In the genomic region with DNA sequence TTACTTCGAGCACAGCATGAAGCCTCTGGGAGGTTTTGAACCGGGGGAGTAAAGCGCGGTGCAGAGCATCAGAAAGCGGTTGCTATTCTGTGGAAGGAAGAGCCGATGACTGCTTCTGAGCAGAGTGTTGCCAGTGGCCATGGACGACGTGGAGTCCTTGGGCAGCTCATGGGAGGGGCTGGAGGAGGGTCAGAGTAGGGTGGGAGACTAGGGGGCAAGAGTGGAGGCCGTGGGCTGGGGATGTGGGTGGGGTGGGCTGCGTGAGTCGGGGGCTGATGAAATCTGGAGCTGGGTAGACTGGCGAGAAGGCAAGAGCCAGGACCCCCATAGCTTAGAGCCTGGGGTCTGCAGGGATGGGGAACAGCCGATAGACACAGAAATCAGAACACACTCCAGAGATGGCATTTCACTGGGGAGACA, we compare ENCODE assay signal across 21 cellular contexts. TPM values are rescaled to one million over a fixed set of nuclear protein-coding genes. Genes with fewer than 3 reads are reported as not detected.
DNase-seq lines count a peak whose midpoint lies in the region; ATAC-seq and TF ChIP-seq lines count a peak whose summit lies in the region.
"Had no signal": no experiment of that assay in that cellular context is flagged by ENCODE, and none has a peak within 500 bp of the region (broad histone marks: within the 10 kb centered on the region; RNA-seq: fewer than 3 reads in every experiment).

No MANE protein-coding gene starts in this region.

- no peak for DNase-seq in activated naive CD4-positive, alpha-beta T cell treated with anti-CD3 and anti-CD28 coated beads, Interleukin-2, amount 50 U/mL, for 72 hours (ENCODE audit: low spot score in 2 of 2)
- DNase-seq in activated naive CD4-positive, alpha-beta T cell treated with anti-CD3 and anti-CD28 coated beads, Interleukin-2, amount 10 ng/mL, durations not matched to agents 7 days and 5 days = no peak
- DNase-seq in CD8-positive, alpha-beta memory T cell = no peak
- DNase-seq in central memory CD8-positive, alpha-beta T cell (ENCODE audit: low spot score in 2 of 2) = no peak
- peak; percentile 71 for DNase-seq in osteocyte (ENCODE audit: extremely low spot score, unreplicated experiment)
- no peak for DNase-seq in cerebellum (ENCODE audit: low spot score)
- no peak for DNase-seq in MV-4-11 (lab: John Stamatoyannopoulos, UW)
- DNase-seq in LoVo (ENCODE audit: low spot score) = no peak
- DNase-seq: NCI-H1092 treated with DMSO at 0.1 percent for 48 hours, NCI-H187 had no signal

- H3K4me3 Mint-ChIP-seq in activated naive CD4-positive, alpha-beta T cell treated with anti-CD3 and anti-CD28 coated beads, Interleukin-2, amount 10 ng/mL, durations not matched to agents 7 days and 5 days = no peak overlapping the region
- H3K4me3 Mint-ChIP-seq in CD8-positive, alpha-beta memory T cell = no peak overlapping the region
- no peak overlapping the region for H3K4me3 Mint-ChIP-seq in central memory CD8-positive, alpha-beta T cell
- H3K4me3 Mint-ChIP-seq in osteocyte (ENCODE audit: unreplicated experiment) = no peak overlapping the region

- H3K9me3 ChIP-seq in CD8-positive, alpha-beta memory T cell (ENCODE audit: low read length) = no peaks in the 10 kb centered on the region
- H3K9me3 ChIP-seq: A549, adrenal gland, gastrocnemius medialis, mucosa of descending colon, SK-N-SH, stomach, tibial artery had no signal

- ATAC-seq in activated naive CD4-positive, alpha-beta T cell treated with anti-CD3 and anti-CD28 coated beads, Interleukin-2, amount 50 U/mL, for 72 hours = no peak
- ATAC-seq in central memory CD8-positive, alpha-beta T cell (replicated peaks; ENCODE audit: extremely low read depth, poor library complexity, severe bottlenecking) = no peak

- H3K4me1 Mint-ChIP-seq in activated naive CD4-positive, alpha-beta T cell treated with anti-CD3 and anti-CD28 coated beads, Interleukin-2, amount 10 ng/mL, durations not matched to agents 7 days and 5 days = peaks cover 35% of the 10 kb centered on the region
- H3K4me1 Mint-ChIP-seq in CD8-positive, alpha-beta memory T cell = peaks cover 35 to 70% (median 57%) of the 10 kb centered on the region in 3 donors
- peaks cover 76% of the 10 kb centered on the region for H3K4me1 Mint-ChIP-seq in central memory CD8-positive, alpha-beta T cell
- peaks cover 34% of the 10 kb centered on the region for H3K4me1 Mint-ChIP-seq in osteocyte (ENCODE audit: unreplicated experiment)

- no peak overlapping the region for H3K4me3 ChIP-seq in CD8-positive, alpha-beta memory T cell (ENCODE audit: low read length)
- H3K4me3 ChIP-seq: A549, adrenal gland, dorsolateral prefrontal cortex, gastrocnemius medialis, mucosa of descending colon, neural progenitor cell, smooth muscle cell, tibial artery had no signal

- H3K36me3 Mint-ChIP-seq in activated naive CD4-positive, alpha-beta T cell treated with anti-CD3 and anti-CD28 coated beads, Interleukin-2, amount 50 U/mL, for 72 hours = peaks cover 16 to 61% of the 10 kb centered on the region in 2 donors
- H3K36me3 Mint-ChIP-seq in activated naive CD4-positive, alpha-beta T cell treated with anti-CD3 and anti-CD28 coated beads, Interleukin-2, amount 10 ng/mL, durations not matched to agents 7 days and 5 days = peaks cover 68% of the 10 kb centered on the region
- H3K36me3 Mint-ChIP-seq in CD8-positive, alpha-beta memory T cell = peaks cover 0 to 82% (median 32%) of the 10 kb centered on the region in 3 donors
- H3K36me3 Mint-ChIP-seq in central memory CD8-positive, alpha-beta T cell (ENCODE audit: insufficient read depth) = peaks cover 27% of the 10 kb centered on the region
- peaks cover 24% of the 10 kb centered on the region for H3K36me3 Mint-ChIP-seq in osteocyte (ENCODE audit: unreplicated experiment)

- H3K27ac ChIP-seq in CD8-positive, alpha-beta memory T cell (ENCODE audit: low read depth, low read length) = no peak overlapping the region
- H3K27ac ChIP-seq: adrenal gland, dorsolateral prefrontal cortex, gastrocnemius medialis, neural progenitor cell, stomach, tibial artery, VCaP had no signal

- CTCF ChIA-PET in activated naive CD4-positive, alpha-beta T cell treated with anti-CD3 and anti-CD28 coated beads, Interleukin-2, amount 10 ng/mL, durations not matched to agents 7 days and 5 days (lab: Charles Lee) = interaction anchor here (0.5 to 11.1 kb wide), 20 partner anchors 9 to 1206 kb away, joined by 3 to 159 read pairs (median 5); a partner anchor contains a TSS
- CTCF ChIA-PET in CD8-positive, alpha-beta memory T cell (lab: Charles Lee) = interaction anchor here (0.7 to 5.3 kb wide), 30 partner anchors 9 to 243 kb away, joined by 3 to 133 read pairs (median 4); a partner anchor contains a TSS

- H3K27me3 Mint-ChIP-seq in activated naive CD4-positive, alpha-beta T cell treated with anti-CD3 and anti-CD28 coated beads, Interleukin-2, amount 10 ng/mL, durations not matched to agents 7 days and 5 days = no peaks in the 10 kb centered on the region
- H3K27me3 Mint-ChIP-seq in CD8-positive, alpha-beta memory T cell = peaks cover 0 to 2% of the 10 kb centered on the region in 2 donors
- H3K27me3 Mint-ChIP-seq in central memory CD8-positive, alpha-beta T cell = no peaks in the 10 kb centered on the region
- H3K27me3 Mint-ChIP-seq in osteocyte (ENCODE audit: unreplicated experiment) = no peaks in the 10 kb centered on the region

- H3K27me3 ChIP-seq in CD8-positive, alpha-beta memory T cell (ENCODE audit: insufficient read depth, low read length, poor library complexity, severe bottlenecking) = no peaks in the 10 kb centered on the region
- H3K27me3 ChIP-seq: adrenal gland, dorsolateral prefrontal cortex, gastrocnemius medialis, neural progenitor cell, stomach, tibial artery had no signal

- H3K36me3 ChIP-seq in CD8-positive, alpha-beta memory T cell (ENCODE audit: insufficient read depth, low read length) = peaks cover 26% of the 10 kb centered on the region
- H3K36me3 ChIP-seq: neural progenitor cell had no signal

- TF ChIP-seq CTCF in osteocyte (IDR thresholded peaks at IDR 0.05) = no peak

- H3K9me3 Mint-ChIP-seq in activated naive CD4-positive, alpha-beta T cell treated with anti-CD3 and anti-CD28 coated beads, Interleukin-2, amount 50 U/mL, for 72 hours = no peaks in the 10 kb centered on the region
- no peaks in the 10 kb centered on the region for H3K9me3 Mint-ChIP-seq in activated naive CD4-positive, alpha-beta T cell treated with anti-CD3 and anti-CD28 coated beads, Interleukin-2, amount 10 ng/mL, durations not matched to agents 7 days and 5 days
- H3K9me3 Mint-ChIP-seq in CD8-positive, alpha-beta memory T cell = no peaks in the 10 kb centered on the region
- no peaks in the 10 kb centered on the region for H3K9me3 Mint-ChIP-seq in central memory CD8-positive, alpha-beta T cell
- no peaks in the 10 kb centered on the region for H3K9me3 Mint-ChIP-seq in osteocyte (ENCODE audit: unreplicated experiment)
- H3K9me3 Mint-ChIP-seq: neural progenitor cell had no signal

- H3K27ac Mint-ChIP-seq in activated naive CD4-positive, alpha-beta T cell treated with anti-CD3 and anti-CD28 coated beads, Interleukin-2, amount 50 U/mL, for 72 hours = peak overlapping the region; percentile 4 to 57
- H3K27ac Mint-ChIP-seq in activated naive CD4-positive, alpha-beta T cell treated with anti-CD3 and anti-CD28 coated beads, Interleukin-2, amount 10 ng/mL, durations not matched to agents 7 days and 5 days = no peak overlapping the region
- peak overlapping the region in 6 of 8 donors; percentile 24 to 94 (median 62) for H3K27ac Mint-ChIP-seq in CD8-positive, alpha-beta memory T cell
- peak overlapping the region; percentile 73 for H3K27ac Mint-ChIP-seq in central memory CD8-positive, alpha-beta T cell (ENCODE audit: low read depth)
- H3K27ac Mint-ChIP-seq in osteocyte (ENCODE audit: unreplicated experiment) = no peak overlapping the region

- POLR2A ChIA-PET in CD8-positive, alpha-beta memory T cell (lab: Charles Lee) = interaction anchor here (1.4 kb wide), 1 partner anchor 40 kb away, joined by 8 read pairs; a partner anchor contains a TSS

- peaks cover 15% of the 10 kb centered on the region for H3K4me1 ChIP-seq in CD8-positive, alpha-beta memory T cell (ENCODE audit: insufficient read depth, low read length)
- H3K4me1 ChIP-seq: neural progenitor cell had no signal

RNA-seq across cellular contexts. Expression of a gene that starts 40.2 kb away (rescaled TPM):
- 10 to 100 TPM; 17.8 to 50.8 TPM for total RNA-seq in activated naive CD4-positive, alpha-beta T cell treated with anti-CD3 and anti-CD28 coated beads, Interleukin-2, amount 50 U/mL, for 72 hours
- total RNA-seq in CD8-positive, alpha-beta memory T cell = 10 to 100 TPM; 34.0 to 34.8 TPM
- polyA plus RNA-seq in CD8-positive, alpha-beta memory T cell = 26.6 TPM
- total RNA-seq in osteocyte (28.9 and 29.1 TPM in 2 replicates), cerebellum (8.2 TPM)

Comparison
In these comparisons a context has a peak if more than half of its experiments do, and no peak if none do; other contexts are left out.
1. H3K27ac Mint-ChIP-seq: peak in activated naive CD4-positive, alpha-beta T cell treated with anti-CD3 and anti-CD28 coated beads, Interleukin-2, amount 50 U/mL, for 72 hours (2 of 2), CD8-positive, alpha-beta memory T cell (6 of 8) and central memory CD8-positive, alpha-beta T cell (single experiment); none in activated naive CD4-positive, alpha-beta T cell treated with anti-CD3 and anti-CD28 coated beads, Interleukin-2, amount 10 ng/mL, durations not matched to agents 7 days and 5 days (single experiment) and osteocyte (single experiment).